In genomic region chr17:43239597-43239996, GRCh38 we compare ENCODE assay signal across 6 cellular contexts. TPM values are rescaled to one million over a fixed set of nuclear protein-coding genes. Genes with fewer than 3 reads are reported as not detected.
"Had no signal": no experiment of that assay in that cellular context is flagged by ENCODE, and none has a peak within 500 bp of the region (broad histone marks: within the 10 kb centered on the region; RNA-seq: fewer than 3 reads in every experiment).

No MANE protein-coding gene starts in this region.

RNA-seq across cellular contexts. Expression of gene RNU2-1, which starts 5.8 kb away (rescaled TPM):
- total RNA-seq: cardiac muscle cell, IMR-90, LHCN-M2, M059J, SK-MEL-5 had no signal

RNA-seq across cellular contexts. Expression of gene CCDC200, which starts 11.2 kb away (rescaled TPM):
- total RNA-seq: astrocyte, IMR-90, LHCN-M2, M059J, SK-MEL-5 had no signal
